ENCODE assay signal across 27 cellular contexts in the genomic region with DNA sequence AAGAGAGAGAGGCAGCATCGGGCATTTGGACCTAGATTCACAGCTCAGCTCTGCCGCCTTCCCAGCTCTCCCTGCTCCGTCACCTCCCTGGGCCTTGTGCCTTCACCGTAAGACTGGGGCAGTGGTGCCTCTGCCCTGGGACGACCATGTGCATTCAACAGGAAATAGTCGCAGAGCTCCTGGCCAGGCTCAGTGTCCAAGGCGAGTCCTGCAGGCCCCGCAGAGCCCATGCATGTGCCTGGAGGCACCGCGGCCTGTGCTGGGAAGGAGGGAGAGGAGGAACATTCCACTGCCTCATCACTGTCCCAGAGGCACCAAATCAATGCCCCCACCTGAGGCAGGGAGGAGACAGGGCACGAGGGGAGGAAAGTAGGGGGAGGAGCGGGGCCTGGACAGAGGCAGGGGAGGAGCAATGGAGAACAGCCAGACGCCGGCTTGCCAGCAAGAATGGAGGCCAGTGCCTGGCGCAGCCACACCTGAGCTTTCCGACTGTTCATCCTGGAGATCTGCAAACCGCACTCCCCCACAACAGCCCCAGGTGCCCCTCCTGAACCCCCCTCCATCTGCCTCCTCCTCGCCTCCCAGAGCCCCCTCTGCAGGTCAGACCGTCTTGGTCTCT.
"Had no signal": no experiment of that assay in that cellular context is flagged by ENCODE, and none has a peak within 500 bp of the region (broad histone marks: within the 10 kb centered on the region; RNA-seq: fewer than 3 reads in every experiment).

No MANE protein-coding gene starts in this region.

- H3K27me3 ChIP-seq: colonic mucosa, right lobe of liver, vagina had no signal

- H3K4me3 Mint-ChIP-seq: activated CD4-positive, alpha-beta memory T cell treated with anti-CD3 and anti-CD28 coated beads for 36 hours; activated CD4-positive, alpha-beta T cell treated with anti-CD3 and anti-CD28 coated beads, Interleukin-2, amount 10 ng/mL, durations not matched to agents 24 days and 14 days; activated naive CD8-positive, alpha-beta T cell treated with anti-CD3 and anti-CD28 coated beads for 36 hours; activated T-cell treated with anti-CD3 and anti-CD28 coated beads, Interleukin-2, amount 50 U/mL, for 72 hours; memory B cell; naive thymus-derived CD8-positive, alpha-beta T cell; neural crest cell; stimulated activated effector memory CD8-positive, alpha-beta T cell treated with anti-CD3 and anti-CD28 coated beads, Interleukin-12 subunit alpha, Interleukin-12 subunit beta, amount 100 ng/mL, for 72 hours; stimulated activated naive CD8-positive, alpha-beta T cell treated with anti-CD3 and anti-CD28 coated beads, Interleukin-15, Interleukin-2, amounts not matched to agents 100 ng/mL and 50 ng/mL, for 24 hours; T-helper 17 cell had no signal

- H3K9me3 ChIP-seq: adrenal gland, body of pancreas, colonic mucosa, right lobe of liver, thoracic aorta, vagina had no signal

- H3K9me3 Mint-ChIP-seq: stimulated activated naive CD8-positive, alpha-beta T cell treated with anti-CD3 and anti-CD28 coated beads, Interleukin-15, Interleukin-2, amounts not matched to agents 100 ng/mL and 50 ng/mL, for 24 hours had no signal

- H3K27me3 Mint-ChIP-seq: activated naive CD8-positive, alpha-beta T cell treated with anti-CD3 and anti-CD28 coated beads for 36 hours; stimulated activated naive CD8-positive, alpha-beta T cell treated with anti-CD3 and anti-CD28 coated beads, Interleukin-15, Interleukin-2, amounts not matched to agents 100 ng/mL and 50 ng/mL, for 24 hours; T-helper 17 cell had no signal

- H3K4me1 Mint-ChIP-seq: activated naive CD8-positive, alpha-beta T cell treated with anti-CD3 and anti-CD28 coated beads for 36 hours had no signal

- H3K4me1 ChIP-seq: adrenal gland, body of pancreas, colonic mucosa, right lobe of liver, vagina had no signal

- H3K27ac Mint-ChIP-seq: activated CD4-positive, alpha-beta memory T cell treated with anti-CD3 and anti-CD28 coated beads for 36 hours; activated CD4-positive, alpha-beta T cell treated with anti-CD3 and anti-CD28 coated beads, Interleukin-2, amount 10 ng/mL, durations not matched to agents 24 days and 14 days; activated naive CD8-positive, alpha-beta T cell treated with anti-CD3 and anti-CD28 coated beads for 36 hours; activated T-cell treated with anti-CD3 and anti-CD28 coated beads, Interleukin-2, amount 50 U/mL, for 72 hours; memory B cell; progenitor cell of endocrine pancreas; stimulated activated effector memory CD8-positive, alpha-beta T cell treated with anti-CD3 and anti-CD28 coated beads, Interleukin-12 subunit alpha, Interleukin-12 subunit beta, amount 100 ng/mL, for 72 hours; stimulated activated naive CD8-positive, alpha-beta T cell treated with anti-CD3 and anti-CD28 coated beads, Interleukin-15, Interleukin-2, amounts not matched to agents 100 ng/mL and 50 ng/mL, for 24 hours; T-helper 17 cell had no signal

- DNase-seq: activated CD4-positive, alpha-beta memory T cell treated with anti-CD3 and anti-CD28 coated beads for 36 hours; activated CD4-positive, alpha-beta T cell treated with anti-CD3 and anti-CD28 coated beads, Interleukin-2, amount 10 ng/mL, durations not matched to agents 24 days and 14 days; activated CD4-positive, CD25-positive, alpha-beta regulatory T cell treated with anti-CD3 and anti-CD28 coated beads, Interleukin-2, amount 50 U/mL, for 72 hours; activated naive CD4-positive, alpha-beta T cell; activated naive CD8-positive, alpha-beta T cell treated with anti-CD3 and anti-CD28 coated beads for 36 hours; activated T-cell treated with anti-CD3 and anti-CD28 coated beads for 4 hours; activated T-cell treated with anti-CD3 and anti-CD28 coated beads, Interleukin-2, amount 50 U/mL, for 72 hours; adrenal gland; body of pancreas; cerebellar nuclear complex; colonic mucosa; effector CD8-positive, alpha-beta T cell; left cardiac atrium; left ventricle myocardium superior; naive thymus-derived CD8-positive, alpha-beta T cell; right lobe of liver; stimulated activated CD4-positive, alpha-beta T cell treated with anti-CD3 and anti-CD28 coated beads, Interleukin-4, amount 100 ng/mL, for 24 hours; T-helper 17 cell; trophoblast cell had no signal

- H3K36me3 Mint-ChIP-seq: activated CD4-positive, alpha-beta memory T cell treated with anti-CD3 and anti-CD28 coated beads for 36 hours; activated naive CD8-positive, alpha-beta T cell treated with anti-CD3 and anti-CD28 coated beads for 36 hours; memory B cell; stimulated activated effector memory CD8-positive, alpha-beta T cell treated with anti-CD3 and anti-CD28 coated beads, Interleukin-12 subunit alpha, Interleukin-12 subunit beta, amount 100 ng/mL, for 72 hours had no signal

- ATAC-seq: activated T-cell treated with anti-CD3 and anti-CD28 coated beads, Interleukin-2, amount 50 U/mL, for 72 hours; body of pancreas; left cardiac atrium; left ventricle myocardium superior; naive thymus-derived CD8-positive, alpha-beta T cell; right lobe of liver; stimulated activated effector memory CD8-positive, alpha-beta T cell treated with anti-CD3 and anti-CD28 coated beads, Interleukin-12 subunit alpha, Interleukin-12 subunit beta, amount 100 ng/mL, for 72 hours; T-helper 17 cell had no signal

- H3K27ac ChIP-seq: adrenal gland, body of pancreas, colonic mucosa, right lobe of liver, skin epidermis, thoracic aorta, vagina had no signal

- H3K4me3 ChIP-seq: adrenal gland, body of pancreas, colonic mucosa, right lobe of liver, skin epidermis, thoracic aorta, vagina had no signal

- H3K36me3 ChIP-seq: adrenal gland, colonic mucosa, right lobe of liver, thoracic aorta, vagina had no signal
